In the genomic region with DNA sequence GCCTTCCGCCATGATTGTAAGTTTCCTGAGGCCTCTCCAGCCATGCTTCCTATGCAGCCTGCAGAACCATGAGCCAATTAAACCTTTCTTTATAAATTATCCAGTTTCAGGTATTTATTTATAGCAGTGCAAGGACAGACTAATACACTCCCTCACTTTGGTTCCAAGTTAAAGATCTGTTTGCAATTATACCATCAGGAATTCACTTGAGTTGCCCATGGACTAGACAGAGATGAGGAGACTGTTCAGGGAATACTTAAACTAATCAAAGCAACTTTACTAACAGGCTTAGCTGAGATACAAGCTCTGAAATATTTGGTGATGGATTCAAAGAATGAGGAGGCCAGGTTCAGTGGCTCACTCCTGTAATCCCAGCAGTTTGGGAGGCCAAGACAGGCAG, we compare ENCODE assay signal across 23 cellular contexts.
"Had no signal": no experiment of that assay in that cellular context is flagged by ENCODE, and none has a peak within 500 bp of the region (broad histone marks: within the 10 kb centered on the region; RNA-seq: fewer than 3 reads in every experiment).

No MANE protein-coding gene starts in this region.

- H3K4me1 Mint-ChIP-seq: activated CD4-positive, alpha-beta T cell treated with anti-CD3 and anti-CD28 coated beads for 36 hours; activated CD4-positive, alpha-beta T cell treated with anti-CD3 and anti-CD28 coated beads, Interleukin-2, amount 10 ng/mL, durations not matched to agents 24 days and 14 days; activated naive CD4-positive, alpha-beta T cell treated with anti-CD3 and anti-CD28 coated beads, Interleukin-2, amount 10 ng/mL, durations not matched to agents 7 days and 5 days; activated naive CD8-positive, alpha-beta T cell treated with anti-CD3 and anti-CD28 coated beads, Interleukin-2, amount 10 ng/mL, durations not matched to agents 7 days and 5 days; central memory CD8-positive, alpha-beta T cell had no signal

- H3K27ac Mint-ChIP-seq: activated CD4-positive, alpha-beta memory T cell treated with anti-CD3 and anti-CD28 coated beads for 36 hours; activated CD4-positive, alpha-beta T cell treated with anti-CD3 and anti-CD28 coated beads for 36 hours; activated CD4-positive, alpha-beta T cell treated with anti-CD3 and anti-CD28 coated beads, Interleukin-2, amount 10 ng/mL, durations not matched to agents 24 days and 14 days; activated naive CD4-positive, alpha-beta T cell treated with anti-CD3 and anti-CD28 coated beads, Interleukin-2, amount 10 ng/mL, durations not matched to agents 7 days and 5 days; activated naive CD4-positive, alpha-beta T cell treated with anti-CD3 and anti-CD28 coated beads, Interleukin-2, amount 50 U/mL, for 72 hours; activated naive CD8-positive, alpha-beta T cell treated with anti-CD3 and anti-CD28 coated beads, Interleukin-2, amount 10 ng/mL, durations not matched to agents 7 days and 5 days; activated T-cell treated with anti-CD3 and anti-CD28 coated beads, Interleukin-2, amount 50 U/mL, for 24 hours; activated T-cell treated with anti-CD3 and anti-CD28 coated beads, Interleukin-2, amount 50 U/mL, for 72 hours; dendritic cell treated with granulocyte-macrophage colony-stimulating factor and Interleukin-4, amounts not matched to agents 40 ng/mL and 50 ng/mL, for 4 days; endodermal cell had no signal

- DNase-seq: activated CD4-positive, alpha-beta memory T cell treated with anti-CD3 and anti-CD28 coated beads for 36 hours; activated CD4-positive, alpha-beta T cell treated with anti-CD3 and anti-CD28 coated beads for 36 hours; activated CD4-positive, alpha-beta T cell treated with anti-CD3 and anti-CD28 coated beads, Interleukin-2, amount 10 ng/mL, durations not matched to agents 24 days and 14 days; activated CD4-positive, CD25-positive, alpha-beta regulatory T cell; activated CD4-positive, CD25-positive, alpha-beta regulatory T cell treated with anti-CD3 and anti-CD28 coated beads, Interleukin-2, amount 50 U/mL, for 72 hours; activated CD8-positive, alpha-beta memory T cell treated with anti-CD3 and anti-CD28 coated beads, Interleukin-2, amount 50 U/mL, for 48 hours; activated gamma-delta T cell; activated naive CD4-positive, alpha-beta T cell; activated naive CD4-positive, alpha-beta T cell treated with anti-CD3 and anti-CD28 coated beads, Interleukin-2, amount 10 ng/mL, durations not matched to agents 7 days and 5 days; activated naive CD8-positive, alpha-beta T cell treated with anti-CD3 and anti-CD28 coated beads, Interleukin-2, amount 10 ng/mL, durations not matched to agents 7 days and 5 days; activated T-cell treated with anti-CD3 and anti-CD28 coated beads for 4 hours; activated T-cell treated with anti-CD3 and anti-CD28 coated beads, Interleukin-2, amount 50 U/mL, for 24 hours; activated T-cell treated with anti-CD3 and anti-CD28 coated beads, Interleukin-2, amount 50 U/mL, for 72 hours; dorsolateral prefrontal cortex; effector memory CD4-positive, alpha-beta T cell; endodermal cell; T-helper 2 cell had no signal

- H3K36me3 ChIP-seq: brain microvascular endothelial cell had no signal

- H3K4me3 ChIP-seq: coronary artery, dorsolateral prefrontal cortex had no signal

- H3K9me3 Mint-ChIP-seq: activated CD4-positive, alpha-beta memory T cell treated with anti-CD3 and anti-CD28 coated beads for 36 hours; activated naive CD4-positive, alpha-beta T cell treated with anti-CD3 and anti-CD28 coated beads, Interleukin-2, amount 10 ng/mL, durations not matched to agents 7 days and 5 days; central memory CD8-positive, alpha-beta T cell; dendritic cell treated with granulocyte-macrophage colony-stimulating factor and Interleukin-4, amounts not matched to agents 40 ng/mL and 50 ng/mL, for 4 days had no signal

- H3K36me3 Mint-ChIP-seq: activated CD4-positive, alpha-beta memory T cell treated with anti-CD3 and anti-CD28 coated beads for 36 hours; activated naive CD4-positive, alpha-beta T cell treated with anti-CD3 and anti-CD28 coated beads, Interleukin-2, amount 10 ng/mL, durations not matched to agents 7 days and 5 days; activated naive CD4-positive, alpha-beta T cell treated with anti-CD3 and anti-CD28 coated beads, Interleukin-2, amount 50 U/mL, for 72 hours; activated naive CD8-positive, alpha-beta T cell treated with anti-CD3 and anti-CD28 coated beads, Interleukin-2, amount 10 ng/mL, durations not matched to agents 7 days and 5 days had no signal

- H3K27me3 ChIP-seq: brain microvascular endothelial cell had no signal

- H3K27me3 Mint-ChIP-seq: activated CD4-positive, alpha-beta T cell treated with anti-CD3 and anti-CD28 coated beads for 36 hours had no signal

- H3K4me3 Mint-ChIP-seq: activated CD4-positive, alpha-beta memory T cell treated with anti-CD3 and anti-CD28 coated beads for 36 hours; activated CD4-positive, alpha-beta T cell treated with anti-CD3 and anti-CD28 coated beads for 36 hours; activated CD4-positive, alpha-beta T cell treated with anti-CD3 and anti-CD28 coated beads, Interleukin-2, amount 10 ng/mL, durations not matched to agents 24 days and 14 days; activated naive CD4-positive, alpha-beta T cell treated with anti-CD3 and anti-CD28 coated beads, Interleukin-2, amount 10 ng/mL, durations not matched to agents 7 days and 5 days; activated naive CD8-positive, alpha-beta T cell treated with anti-CD3 and anti-CD28 coated beads, Interleukin-2, amount 10 ng/mL, durations not matched to agents 7 days and 5 days; activated T-cell treated with anti-CD3 and anti-CD28 coated beads, Interleukin-2, amount 50 U/mL, for 24 hours; activated T-cell treated with anti-CD3 and anti-CD28 coated beads, Interleukin-2, amount 50 U/mL, for 72 hours; central memory CD8-positive, alpha-beta T cell; dendritic cell treated with granulocyte-macrophage colony-stimulating factor and Interleukin-4, amounts not matched to agents 40 ng/mL and 50 ng/mL, for 4 days; endodermal cell had no signal

- H3K27ac ChIP-seq: brain microvascular endothelial cell, coronary artery, dorsolateral prefrontal cortex had no signal

- ATAC-seq: activated CD4-positive, alpha-beta T cell treated with anti-CD3 and anti-CD28 coated beads for 36 hours; activated naive CD4-positive, alpha-beta T cell treated with anti-CD3 and anti-CD28 coated beads, Interleukin-2, amount 50 U/mL, for 72 hours; activated T-cell treated with anti-CD3 and anti-CD28 coated beads, Interleukin-2, amount 50 U/mL, for 72 hours; esophagus mucosa had no signal
